ENCODE assay signal across 9 cellular contexts in genomic region chr11:95248666-95249467, GRCh38. TPM values are rescaled to one million over a fixed set of nuclear protein-coding genes. Genes with fewer than 3 reads are reported as not detected.
A peak's percentile ranks its signal among the peaks of the same experiment; 100 is the strongest.
DNase-seq lines count a peak whose midpoint lies in the region; ATAC-seq and TF ChIP-seq lines count a peak whose summit lies in the region.
"Had no signal": no experiment of that assay in that cellular context is flagged by ENCODE, and none has a peak within 500 bp of the region (broad histone marks: within the 10 kb centered on the region; RNA-seq: fewer than 3 reads in every experiment).

No MANE protein-coding gene starts in this region.

- intact Hi-C loops in dendritic cell treated with granulocyte-macrophage colony-stimulating factor and Interleukin-4, amounts not matched to agents 40 ng/mL and 50 ng/mL, for 4 days (cut with micrococcal nuclease), result no loop called here
- intact Hi-C loops in lower leg skin (cut with DNase I; ENCODE audit: low total_unique reads), result no loop called here
- intact Hi-C loops in activated naive CD4-positive, alpha-beta T cell treated with anti-CD3 and anti-CD28 coated beads for 36 hours (cut with micrococcal nuclease), result no loop called here

- ATAC-seq in GM19351 (IDR thresholded peaks at IDR 0.05; ENCODE audit: unreplicated experiment), result peak; percentile 82
- peak; percentile 77 for ATAC-seq in HG03039 (IDR thresholded peaks at IDR 0.05; ENCODE audit: unreplicated experiment)

- peak; percentile 31 for DNase-seq in GM10248 (ENCODE audit: extremely low spot score)
- DNase-seq in activated naive CD4-positive, alpha-beta T cell treated with anti-CD3 and anti-CD28 coated beads, Interleukin-2, amount 50 U/mL, for 16 hours, result no peak
- DNase-seq in lower leg skin (ENCODE audit: low spot score in 2 of 2), result no peak
- DNase-seq in activated naive CD4-positive, alpha-beta T cell treated with anti-CD3 and anti-CD28 coated beads for 36 hours, result no peak
- DNase-seq in GF-D8 (lab: John Stamatoyannopoulos, UW), result no peak
- DNase-seq: NCI-H524 treated with DMSO at 0.1 percent for 48 hours had no signal

- no peak for TF ChIP-seq POLR2A in lower leg skin (IDR thresholded peaks at IDR 0.05)

- peaks cover 50% of the 10 kb centered on the region for H3K4me1 Mint-ChIP-seq in dendritic cell treated with granulocyte-macrophage colony-stimulating factor and Interleukin-4, amounts not matched to agents 40 ng/mL and 50 ng/mL, for 4 days (ENCODE audit: low read depth)
- peaks cover 51% of the 10 kb centered on the region for H3K4me1 Mint-ChIP-seq in activated naive CD4-positive, alpha-beta T cell treated with anti-CD3 and anti-CD28 coated beads for 36 hours (ENCODE audit: low read depth)

- CTCF ChIA-PET in GM10248 (lab: Yijun Ruan, JAX), result interaction anchor here (1.1 to 1.4 kb wide), 3 partner anchors 14 to 456 kb away, joined by 3 read pairs; no protein-coding TSS in a partner anchor
- CTCF ChIA-PET in activated naive CD4-positive, alpha-beta T cell treated with anti-CD3 and anti-CD28 coated beads for 36 hours (lab: Charles Lee), result no interaction called here

- WGBS in lower leg skin, 2 donors, result 80 to 89% methylated on average over 4 of the region's 4 CpGs

- H3K4me3 Mint-ChIP-seq in dendritic cell treated with granulocyte-macrophage colony-stimulating factor and Interleukin-4, amounts not matched to agents 40 ng/mL and 50 ng/mL, for 4 days, result no peak overlapping the region
- no peak overlapping the region for H3K4me3 Mint-ChIP-seq in activated naive CD4-positive, alpha-beta T cell treated with anti-CD3 and anti-CD28 coated beads for 36 hours

- no peaks in the 10 kb centered on the region for H3K9me3 Mint-ChIP-seq in dendritic cell treated with granulocyte-macrophage colony-stimulating factor and Interleukin-4, amounts not matched to agents 40 ng/mL and 50 ng/mL, for 4 days
- H3K9me3 Mint-ChIP-seq in activated naive CD4-positive, alpha-beta T cell treated with anti-CD3 and anti-CD28 coated beads for 36 hours, result no peaks in the 10 kb centered on the region

- POLR2A ChIA-PET in GM10248 (lab: Yijun Ruan, JAX), result no interaction called here

- H3K27ac Mint-ChIP-seq in dendritic cell treated with granulocyte-macrophage colony-stimulating factor and Interleukin-4, amounts not matched to agents 40 ng/mL and 50 ng/mL, for 4 days, result peak overlapping the region; percentile 71
- H3K27ac Mint-ChIP-seq in activated naive CD4-positive, alpha-beta T cell treated with anti-CD3 and anti-CD28 coated beads for 36 hours, result no peak overlapping the region

- H3K4me3 ChIP-seq in lower leg skin (ENCODE audit: low read depth, poor library complexity, severe bottlenecking), result no peak overlapping the region

- no peaks in the 10 kb centered on the region for H3K27me3 Mint-ChIP-seq in dendritic cell treated with granulocyte-macrophage colony-stimulating factor and Interleukin-4, amounts not matched to agents 40 ng/mL and 50 ng/mL, for 4 days
- no peaks in the 10 kb centered on the region for H3K27me3 Mint-ChIP-seq in activated naive CD4-positive, alpha-beta T cell treated with anti-CD3 and anti-CD28 coated beads for 36 hours (ENCODE audit: low read depth)

- TF ChIP-seq CTCF in GM10248 (IDR thresholded peaks at IDR 0.05; ENCODE audit: control extremely low read depth, extremely low read depth, low read depth, missing control alignments) (no peak), lower leg skin (IDR thresholded peaks at IDR 0.05) (no peak)

- H3K36me3 Mint-ChIP-seq in dendritic cell treated with granulocyte-macrophage colony-stimulating factor and Interleukin-4, amounts not matched to agents 40 ng/mL and 50 ng/mL, for 4 days (ENCODE audit: low read depth), result no peaks in the 10 kb centered on the region
- H3K36me3 Mint-ChIP-seq in activated naive CD4-positive, alpha-beta T cell treated with anti-CD3 and anti-CD28 coated beads for 36 hours (ENCODE audit: low read depth), result no peaks in the 10 kb centered on the region

RNA-seq across cellular contexts. Expression of gene SESN3, which starts 17.9 kb away (rescaled TPM):
- 10 to 100 TPM; 12.4 to 37.3 (median 25.5) TPM for total RNA-seq in lower leg skin
- 10 to 100 TPM; 17.5 to 18.1 TPM for total RNA-seq in activated naive CD4-positive, alpha-beta T cell treated with anti-CD3 and anti-CD28 coated beads for 36 hours
